Comparison of ENCODE assay signal across 15 cellular contexts in genomic region chr3:149542375-149543312, GRCh38.
DNase-seq lines count a peak whose midpoint lies in the region; ATAC-seq, FAIRE-seq and TF ChIP-seq lines count a peak whose summit lies in the region.
"Had no signal": no experiment of that assay in that cellular context is flagged by ENCODE, and none has a peak within 500 bp of the region (broad histone marks: within the 10 kb centered on the region; RNA-seq: fewer than 3 reads in every experiment).

No MANE protein-coding gene starts in this region.

- DNase-seq in A549 (ENCODE audit: low read depth in 1 of 2, low spot score in 1 of 2) (peak; percentile 62 to 78), brain microvascular endothelial cell (peak; percentile 46), mesendoderm (peak; percentile 65), GM13976 (ENCODE audit: low spot score) (no peak)
- DNase-seq in activated CD4-positive, CD25-positive, alpha-beta regulatory T cell (lab: John Stamatoyannopoulos, UW), result no peak
- DNase-seq: GDM1, hypothalamus, NCI-H1105, NCI-H526 treated with DMSO at 0.1 percent for 48 hours, SIG-M5 had no signal

- H3K9me3 ChIP-seq in A549 (no peaks in the 10 kb centered on the region), HUES48 (ENCODE audit: control insufficient read depth, insufficient read depth, low read length) (no peaks in the 10 kb centered on the region)
- H3K9me3 ChIP-seq: right atrium auricular region, thoracic aorta had no signal

- in situ Hi-C loops in brain microvascular endothelial cell (cut with HindIII; ENCODE audit: low pct_ligation_motif_present, low sequenced_read_pairs), result no loop called here
- in situ Hi-C loops in GM13976 (cut with MboI; ENCODE audit: low sequenced_read_pairs, unreplicated experiment), result no loop called here

- TF ChIP-seq CTCF in A549 (IDR thresholded peaks at IDR 0.05) (no peak), brain microvascular endothelial cell (IDR thresholded peaks at IDR 0.05; ENCODE audit: low read depth, low read length, missing control alignments) (no peak), GM13976 (IDR thresholded peaks at IDR 0.05; ENCODE audit: borderline replicate concordance, control extremely low read depth, extremely low read depth, insufficient read depth, missing control alignments) (no peak)

- H3K79me1 ChIP-seq in mesendoderm (ENCODE audit: low read length), result no peaks in the 10 kb centered on the region

- WGBS in A549 (ENCODE audit: missing lambda C conversion rate), result 8% methylated on average over 9 of the region's 9 CpGs
- no CpG with 5 or more reads among the region's 9 CpGs for WGBS in mesendoderm (ENCODE audit: extremely low coverage, insufficient coverage, low lambda C conversion rate)

- H3K23ac ChIP-seq in mesendoderm (ENCODE audit: low read length), result no peak overlapping the region

- CTCF ChIA-PET in A549 (lab: Yijun Ruan, JAX), result interaction anchor here (1.0 to 2.9 kb wide), 13 partner anchors 8 to 271 kb away, joined by 3 to 37 read pairs (median 7); partner anchors contain the start of genes RNF13 and WWTR1

- H4K5ac ChIP-seq in mesendoderm (ENCODE audit: low read length), result no peak overlapping the region

- H3K27me3 ChIP-seq in HUES48 (ENCODE audit: control insufficient read depth, insufficient read depth, low read length) (no peaks in the 10 kb centered on the region), brain microvascular endothelial cell (replicated peaks) (no peaks in the 10 kb centered on the region), mesendoderm (ENCODE audit: insufficient read depth, low read length, poor library complexity) (no peaks in the 10 kb centered on the region)
- H3K27me3 ChIP-seq: right atrium auricular region had no signal

- no peak overlapping the region for H2BK15ac ChIP-seq in mesendoderm (replicated peaks; ENCODE audit: low read depth)

- TF ChIP-seq EP300 in A549 (IDR thresholded peaks at IDR 0.05), result peak; percentile 43 to 65; a peak in 3 of 5 replicates

- no peak overlapping the region for H3K18ac ChIP-seq in mesendoderm (ENCODE audit: low read length)

- H3K36me3 ChIP-seq in HUES48 (ENCODE audit: control insufficient read depth, insufficient read depth, low read length) (peaks cover 11% of the 10 kb centered on the region; the same call in 1 of the 2 replicates), brain microvascular endothelial cell (replicated peaks) (peaks cover 12% of the 10 kb centered on the region), mesendoderm (ENCODE audit: control insufficient read depth, insufficient read depth, low read length) (no peaks in the 10 kb centered on the region)

- TF ChIP-seq POLR2A in A549 (IDR thresholded peaks at IDR 0.05; ENCODE audit: low read length), result no peak

- H3K4ac ChIP-seq in mesendoderm (ENCODE audit: low read depth, low read length), result no peak overlapping the region

- H2BK5ac ChIP-seq in mesendoderm (ENCODE audit: low read length), result no peak overlapping the region

- H3K4me2 ChIP-seq in A549 (peak overlapping the region; percentile 90), mesendoderm (ENCODE audit: low read length) (no peak overlapping the region)

- TF ChIP-seq RAD21 in A549 (conservative IDR thresholded peaks at IDR 0.05 in 1 of 2, IDR thresholded peaks at IDR 0.05 in 1 of 2), result peak in 1 of 2 experiments; percentile 33; a peak in 2 of 5 replicates

- H3K9ac ChIP-seq in HUES48 (ENCODE audit: low read depth, low read length), result no peak overlapping the region
- H3K9ac ChIP-seq in mesendoderm (ENCODE audit: low read length), result no peak overlapping the region

- H3K4me3 ChIP-seq in A549, result peak overlapping the region; percentile 35; the same call in 2 of the 3 replicates
- no peak overlapping the region for H3K4me3 ChIP-seq in HUES48 (ENCODE audit: low read depth, low read length)
- no peak overlapping the region for H3K4me3 ChIP-seq in brain microvascular endothelial cell (ENCODE audit: low read depth, low read length)
- H3K4me3 ChIP-seq in mesendoderm (ENCODE audit: low read length), result no peak overlapping the region
- H3K4me3 ChIP-seq: right atrium auricular region, thoracic aorta had no signal

- POLR2A ChIA-PET in A549 (lab: Yijun Ruan, JAX), result no interaction called here

- peak; percentile 59 for FAIRE-seq in A549 (lab: Jason Lieb, UNC)

- H3K4me1 ChIP-seq in A549 (peaks cover 100% of the 10 kb centered on the region), HUES48 (ENCODE audit: control insufficient read depth, insufficient read depth, low read length) (peaks cover 2% of the 10 kb centered on the region; the same call in 1 of the 2 replicates), mesendoderm (ENCODE audit: control insufficient read depth, low read depth, low read length) (peaks cover 3% of the 10 kb centered on the region)

- no peak overlapping the region for H4K8ac ChIP-seq in mesendoderm (ENCODE audit: low read depth, low read length)

- no peak overlapping the region for H2BK120ac ChIP-seq in mesendoderm (ENCODE audit: low read depth, low read length)

- H3K27ac ChIP-seq in A549 (peak overlapping the region; percentile 93 to 97), HUES48 (ENCODE audit: low read depth, low read length) (peak overlapping the region; percentile 52), brain microvascular endothelial cell (peak overlapping the region; percentile 77), mesendoderm (ENCODE audit: low read depth, low read length) (no peak overlapping the region)

- H2AK5ac ChIP-seq in mesendoderm (ENCODE audit: low read length), result no peak overlapping the region

- ATAC-seq in A549 (peak; percentile 57 to 80), GM18520 (IDR thresholded peaks at IDR 0.05; ENCODE audit: unreplicated experiment) (no peak), HG02981 (IDR thresholded peaks at IDR 0.05; ENCODE audit: unreplicated experiment) (no peak)

- no peaks in the 10 kb centered on the region for H3K79me2 ChIP-seq in mesendoderm (ENCODE audit: control insufficient read depth, insufficient read depth, low read length)

- H3K56ac ChIP-seq in mesendoderm (ENCODE audit: low read length), result peak overlapping the region; percentile 45

TF ChIP-seq in A549, 52 proteins besides CTCF, POLR2A, EP300 and RAD21 (continues in another document):
- TF ChIP-seq JUN (IDR thresholded peaks at IDR 0.05) (peak; percentile 57 to 66; a peak in 2 of 5 replicates), TP53 (CRISPR knock-in tag; IDR thresholded peaks at IDR 0.05) (no peak; the same call in 1 of the 2 replicates), ZNF302 (CRISPR knock-in tag; IDR thresholded peaks at IDR 0.05) (peak; percentile 86; the same call in 1 of the 2 replicates), HOXB13 (CRISPR knock-in tag; IDR thresholded peaks at IDR 0.05; ENCODE audit: low read depth) (peak; percentile 88), BHLHE40 (IDR thresholded peaks at IDR 0.05; ENCODE audit: low read depth, low read length) (no peak), EHMT2 (IDR thresholded peaks at IDR 0.05; ENCODE audit: low read depth) (no peak), FOSB (CRISPR knock-in tag; IDR thresholded peaks at IDR 0.05) (no peak), KDM5A (IDR thresholded peaks at IDR 0.05) (no peak), BCL3 (IDR thresholded peaks at IDR 0.05) (0 out of 3 replicates have a peak, but pooled peaks have one; percentile 47), PBX3 (IDR thresholded peaks at IDR 0.05) (0 out of 2 replicates have a peak, but pooled peaks have one; percentile 34), FOSL2 (IDR thresholded peaks at IDR 0.05) (peak; percentile 68), FOSL2 (CRISPR knock-in tag; IDR thresholded peaks at IDR 0.05) (peak; percentile 77), FOXS1 (CRISPR knock-in tag; IDR thresholded peaks at IDR 0.05) (peak; percentile 49; the same call in 1 of the 2 replicates), PHF8 (IDR thresholded peaks at IDR 0.05; ENCODE audit: borderline replicate concordance, low read depth) (no peak), EHF (CRISPR knock-in tag; IDR thresholded peaks at IDR 0.05) (peak; percentile 78), MAX (IDR thresholded peaks at IDR 0.05) (peak; percentile 38; the same call in 1 of the 2 replicates), HMGXB4 (CRISPR knock-in tag; IDR thresholded peaks at IDR 0.05; ENCODE audit: borderline replicate concordance) (no peak), GATA3 (IDR thresholded peaks at IDR 0.05; ENCODE audit: borderline replicate concordance) (peak; percentile 86)

Comparison
In these comparisons a context has a peak if more than half of its experiments do, and no peak if none do; other contexts are left out.
1. ATAC-seq: peak in A549 (2 of 2); none in GM18520 (single experiment) and HG02981 (single experiment).
2. DNase-seq: peak in A549 (2 of 2), brain microvascular endothelial cell (single experiment) and mesendoderm (single experiment); none in activated CD4-positive, CD25-positive, alpha-beta regulatory T cell (0 of 4) and GM13976 (single experiment).